19 cellular contexts compared by ENCODE assay signal in the genomic region with DNA sequence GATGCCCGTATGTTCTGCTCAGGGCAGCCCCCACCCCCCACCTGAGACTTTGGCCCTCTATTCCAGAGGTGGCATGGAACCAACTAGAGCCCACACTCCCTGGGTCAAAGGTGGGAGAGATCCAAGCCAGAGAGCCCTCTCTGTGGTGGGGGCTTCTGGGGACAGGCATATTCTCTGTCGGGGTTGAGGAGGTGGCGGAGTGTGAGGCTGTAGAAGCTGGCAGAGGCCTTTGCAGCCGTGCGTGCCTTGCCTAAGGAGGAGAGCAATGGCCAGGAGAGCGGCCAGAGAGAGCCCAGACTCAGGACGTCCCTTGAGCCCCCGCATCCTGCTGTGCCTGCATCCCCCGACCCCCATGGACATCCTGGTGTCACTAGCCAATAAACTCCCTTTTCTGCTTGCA.
"Had no signal": no experiment of that assay in that cellular context is flagged by ENCODE, and none has a peak within 500 bp of the region (broad histone marks: within the 10 kb centered on the region; RNA-seq: fewer than 3 reads in every experiment).

No MANE protein-coding gene starts in this region.

- H3K4me3 ChIP-seq: dorsolateral prefrontal cortex, left lung, lung, ovary, right lobe of liver, suprapubic skin, transverse colon had no signal

- ATAC-seq: left lung, right lobe of liver had no signal

- H3K36me3 ChIP-seq: left lung, ovary, right lobe of liver, suprapubic skin, transverse colon had no signal

- H3K4me1 ChIP-seq: left lung, right lobe of liver, suprapubic skin had no signal

- H3K9me3 ChIP-seq: left lung, ovary, right lobe of liver, suprapubic skin, transverse colon had no signal

- H3K27me3 ChIP-seq: left lung, ovary, right lobe of liver, transverse colon had no signal

- H3K27ac ChIP-seq: dorsolateral prefrontal cortex, left lung, ovary, right lobe of liver, suprapubic skin, transverse colon had no signal

- DNase-seq: cerebellar nuclear complex; effector CD4-positive, alpha-beta T cell; kidney; left lung; naive B cell; nucleus accumbens; right lobe of liver; small intestine; stimulated activated CD4-positive, alpha-beta T cell treated with anti-CD3 and anti-CD28 coated beads, Interleukin-12 subunit alpha, Interleukin-12 subunit beta, amount 100 ng/mL, for 4 hours; stimulated activated CD4-positive, alpha-beta T cell treated with anti-CD3 and anti-CD28 coated beads, Interleukin-1b, Interleukin-23, amount 100 ng/mL, for 48 hours; stimulated activated CD4-positive, alpha-beta T cell treated with anti-CD3 and anti-CD28 coated beads, Interleukin-4, amount 100 ng/mL, for 1 hour; stimulated activated CD8-positive, alpha-beta memory T cell treated with anti-CD3 and anti-CD28 coated beads, Interleukin-4, amount 100 ng/mL, for 48 hours; stimulated activated naive CD4-positive, alpha-beta T cell; stimulated activated naive CD8-positive, alpha-beta T cell treated with anti-CD3 and anti-CD28 coated beads, Interleukin-15, amount 100 ng/mL, for 72 hours; transverse colon had no signal
